Comparison of ENCODE assay signal across 11 cellular contexts in the genomic region with DNA sequence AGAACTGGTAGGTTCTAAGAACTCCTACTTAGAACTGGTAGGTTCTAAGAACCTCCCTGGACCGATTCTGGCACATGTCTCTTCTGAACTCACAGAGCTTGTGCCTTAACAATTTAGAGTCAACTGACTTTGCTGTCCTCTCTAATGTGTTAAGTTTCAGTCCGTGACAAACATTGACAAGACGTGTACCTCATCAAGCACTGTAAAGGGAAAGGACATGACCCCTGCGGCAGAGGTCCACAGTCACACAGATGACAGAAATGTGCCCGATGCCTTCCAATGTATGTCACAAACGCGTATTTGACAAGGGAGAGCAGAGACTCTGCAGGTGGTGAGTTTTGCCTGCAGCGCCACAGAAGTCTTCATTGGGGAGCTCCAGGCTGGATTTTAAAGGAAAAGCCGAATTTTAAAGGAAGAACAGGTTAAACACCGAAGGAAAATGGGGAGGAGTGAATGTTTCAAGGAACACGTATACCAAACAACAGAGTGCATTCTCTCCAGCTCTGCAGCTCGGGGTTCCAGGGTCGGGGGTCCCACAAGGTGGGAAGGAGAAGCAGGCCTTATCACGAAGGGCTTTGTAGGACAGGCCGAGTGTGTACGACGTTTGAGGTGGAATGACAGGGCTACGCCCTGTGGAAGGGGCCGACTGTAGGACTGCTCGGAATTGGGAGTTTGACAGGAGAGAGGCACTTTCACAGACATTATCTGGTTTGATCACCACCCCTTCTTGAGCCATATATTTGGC.
DNase-seq lines count a peak whose midpoint lies in the region; ATAC-seq and TF ChIP-seq lines count a peak whose summit lies in the region.
"Had no signal": no experiment of that assay in that cellular context is flagged by ENCODE, and none has a peak within 500 bp of the region (broad histone marks: within the 10 kb centered on the region; RNA-seq: fewer than 3 reads in every experiment).

No MANE protein-coding gene starts in this region.

- CTCF ChIA-PET in MCF 10A (lab: Yijun Ruan, JAX): interaction anchor here (0.7 to 8.4 kb wide), 22 partner anchors 9 to 145 kb away, joined by 3 to 123 read pairs (median 27); no protein-coding TSS in a partner anchor
- CTCF ChIA-PET in mammary epithelial cell (lab: Charles Lee; ENCODE audit: low non-redundant PET): no interaction called here

- DNase-seq in MCF 10A (ENCODE audit: unreplicated experiment): no peak
- no peak for DNase-seq in mammary epithelial cell
- no peak for DNase-seq in tibial nerve (ENCODE audit: low spot score in 2 of 2)
- DNase-seq in cortex of kidney (lab: John Stamatoyannopoulos, UW): no peak
- DNase-seq in NCI-H1417 (lab: John Stamatoyannopoulos, UW): no peak
- DNase-seq: NCI-H526 had no signal

- peak overlapping the region; percentile 52 for H3K4me3 Mint-ChIP-seq in MCF 10A (ENCODE audit: unreplicated experiment)
- H3K4me3 Mint-ChIP-seq: dendritic cell treated with granulocyte-macrophage colony-stimulating factor and Interleukin-4, amounts not matched to agents 40 ng/mL and 50 ng/mL, for 4 days had no signal

- H3K9ac ChIP-seq in mammary epithelial cell (ENCODE audit: insufficient read depth, low read length): no peak overlapping the region
- no peak overlapping the region for H3K9ac ChIP-seq in liver (ENCODE audit: low read depth in 1 of 2, low read length in 2 of 2)

- H3K36me3 Mint-ChIP-seq in MCF 10A (ENCODE audit: insufficient read depth, unreplicated experiment): peaks cover 95% of the 10 kb centered on the region

- no peak overlapping the region for H3K4me2 ChIP-seq in mammary epithelial cell (ENCODE audit: insufficient read depth, low read depth, low read length)

- H3K27ac Mint-ChIP-seq in MCF 10A (ENCODE audit: low read depth, unreplicated experiment): peak overlapping the region; percentile 76
- H3K27ac Mint-ChIP-seq: dendritic cell treated with granulocyte-macrophage colony-stimulating factor and Interleukin-4, amounts not matched to agents 40 ng/mL and 50 ng/mL, for 4 days had no signal

- intact Hi-C loops in MCF 10A (cut with micrococcal nuclease) (no loop called here), mammary epithelial cell (cut with micrococcal nuclease) (no loop called here)

- H3K4me3 ChIP-seq in mammary epithelial cell (replicated peaks in 1 of 3; ENCODE audit: insufficient read depth in 1 of 3, low read depth in 2 of 3, low read length in 3 of 3): no peak overlapping the region
- H3K4me3 ChIP-seq in liver (ENCODE audit: low read depth in 1 of 3, low read length in 3 of 3): no peak overlapping the region
- no peak overlapping the region for H3K4me3 ChIP-seq in tibial nerve

- TF ChIP-seq POLR2A in tibial nerve (IDR thresholded peaks at IDR 0.05): no peak

- H3K27me3 ChIP-seq in mammary epithelial cell (ENCODE audit: insufficient read depth, low read length) (no peaks in the 10 kb centered on the region), liver (ENCODE audit: control insufficient read depth in 4 of 4, insufficient read depth in 4 of 4, low read length in 3 of 4) (no peaks in the 10 kb centered on the region), tibial nerve (no peaks in the 10 kb centered on the region)

- no peak for TF ChIP-seq EP300 in tibial nerve (IDR thresholded peaks at IDR 0.05)

- H2AFZ ChIP-seq in mammary epithelial cell (ENCODE audit: low read depth, low read length): no peak overlapping the region

- no peaks in the 10 kb centered on the region for H3K9me3 Mint-ChIP-seq in MCF 10A (ENCODE audit: unreplicated experiment)
- H3K9me3 Mint-ChIP-seq: dendritic cell treated with granulocyte-macrophage colony-stimulating factor and Interleukin-4, amounts not matched to agents 40 ng/mL and 50 ng/mL, for 4 days had no signal

- no peak for TF ChIP-seq RAD21 in liver (IDR thresholded peaks at IDR 0.05)

- no peak for ATAC-seq in HG03175 (IDR thresholded peaks at IDR 0.05; ENCODE audit: unreplicated experiment)

- TF ChIP-seq CTCF in MCF 10A (IDR thresholded peaks at IDR 0.05; ENCODE audit: unreplicated experiment) (no peak), mammary epithelial cell (conservative IDR thresholded peaks at IDR 0.05 in 1 of 2, IDR thresholded peaks at IDR 0.05 in 1 of 2; ENCODE audit: extremely low read depth in 1 of 2, insufficient read depth in 1 of 2, low read depth in 1 of 2, low read length in 2 of 2) (no peak), liver (IDR thresholded peaks at IDR 0.05; ENCODE audit: low read depth, low read length, missing input control) (no peak), tibial nerve (IDR thresholded peaks at IDR 0.05) (no peak)

- H3K4me1 ChIP-seq in mammary epithelial cell (ENCODE audit: insufficient read depth, low read length): peaks cover 83% of the 10 kb centered on the region
- H3K4me1 ChIP-seq in liver (ENCODE audit: control insufficient read depth in 4 of 4, insufficient read depth in 4 of 4, low read length in 3 of 4): peaks cover 10 to 34% (median 19%) of the 10 kb centered on the region in 4 donors
- H3K4me1 ChIP-seq in tibial nerve: peaks cover 7 to 94% (median 69%) of the 10 kb centered on the region in 4 donors

- no peaks in the 10 kb centered on the region for H3K27me3 Mint-ChIP-seq in MCF 10A (ENCODE audit: insufficient read depth, unreplicated experiment)
- H3K27me3 Mint-ChIP-seq: dendritic cell treated with granulocyte-macrophage colony-stimulating factor and Interleukin-4, amounts not matched to agents 40 ng/mL and 50 ng/mL, for 4 days had no signal

- no peak overlapping the region for H3K27ac ChIP-seq in mammary epithelial cell (ENCODE audit: insufficient read depth, low read depth, low read length)
- H3K27ac ChIP-seq in angular gyrus (ENCODE audit: low read depth, low read length): peak overlapping the region; percentile 65
- peak overlapping the region; percentile 62 to 81 for H3K27ac ChIP-seq in liver (ENCODE audit: low read depth in 1 of 2, low read length in 2 of 2)
- peak overlapping the region; percentile 75 to 99 (median 88) for H3K27ac ChIP-seq in tibial nerve
- H3K27ac ChIP-seq: C4-2B had no signal

- peaks cover 94% of the 10 kb centered on the region for H3K79me2 ChIP-seq in mammary epithelial cell (ENCODE audit: insufficient read depth, low read length)

- POLR2A ChIA-PET in MCF 10A (lab: Yijun Ruan, JAX): interaction anchor here (0.7 to 9.3 kb wide), 16 partner anchors 9 to 212 kb away, joined by 3 to 93 read pairs (median 14); no protein-coding TSS in a partner anchor

- in situ Hi-C loops in mammary epithelial cell (cut with MboI; ENCODE audit: low sequenced_read_pairs in 2 of 2): loop anchor here in 1 of 2 donors (10.0 kb wide), 1 partner anchor 150 kb away; no protein-coding TSS in a partner anchor

- H3K4me1 Mint-ChIP-seq in MCF 10A (ENCODE audit: insufficient read depth, unreplicated experiment): peaks cover 82% of the 10 kb centered on the region

- H3K9me3 ChIP-seq in mammary epithelial cell (replicated peaks; ENCODE audit: insufficient read depth, low read length) (no peaks in the 10 kb centered on the region), liver (ENCODE audit: control insufficient read depth in 4 of 4, low read length in 3 of 4) (no peaks in the 10 kb centered on the region), tibial nerve (no peaks in the 10 kb centered on the region)

- WGBS in mammary epithelial cell (ENCODE audit: low coverage, missing lambda C conversion rate): 87% methylated on average over 20 of the region's 20 CpGs
- 75% methylated on average over 20 of the region's 20 CpGs for WGBS in liver
- WGBS in tibial nerve, 2 donors: 69 to 71% methylated on average over 20 of the region's 20 CpGs

- peaks cover 3% of the 10 kb centered on the region for H4K20me1 ChIP-seq in mammary epithelial cell (ENCODE audit: insufficient read depth, low read length)

- no TSS peak for BruUV-seq in MCF 10A (replicated peaks; lab: Mats Ljungman, UMichigan)
- BruUV-seq in mammary epithelial cell (replicated peaks; lab: Mats Ljungman, UMichigan): no TSS peak

- dilution Hi-C loops in mammary epithelial cell (cut with HindIII; ENCODE audit: low sequenced_read_pairs): no loop called here

- H3K36me3 ChIP-seq in mammary epithelial cell (ENCODE audit: insufficient read depth, low read length) (peaks cover 42% of the 10 kb centered on the region), liver (ENCODE audit: control insufficient read depth in 4 of 4, insufficient read depth in 3 of 4, low read depth in 1 of 4, low read length in 3 of 4) (peaks cover 0 to 13% (median 7%) of the 10 kb centered on the region in 4 donors), tibial nerve (peaks cover 0 to 39% (median 3%) of the 10 kb centered on the region in 3 donors)

TF ChIP-seq in liver, 16 proteins besides CTCF, POLR2A, EP300 and RAD21:
- TF ChIP-seq YY1 (IDR thresholded peaks at IDR 0.05) (no peak), NR2F2 (IDR thresholded peaks at IDR 0.05) (no peak), FOXA2 (IDR thresholded peaks at IDR 0.05) (no peak), RXRA (IDR thresholded peaks at IDR 0.05) (no peak), JUND (IDR thresholded peaks at IDR 0.05) (no peak), HNF4A (conservative IDR thresholded peaks at IDR 0.05) (no peak), ZBTB33 (IDR thresholded peaks at IDR 0.05) (no peak), FOXA1 (IDR thresholded peaks at IDR 0.05) (no peak), TAF1 (conservative IDR thresholded peaks at IDR 0.05) (no peak), SP1 (IDR thresholded peaks at IDR 0.05) (no peak), EGR1 (IDR thresholded peaks at IDR 0.05; ENCODE audit: low read depth in 2 of 2) (no peak)
